Comparison of ENCODE assay signal across 8 cellular contexts in genomic region chr10:97759157-97759980, GRCh38. TPM values are rescaled to one million over a fixed set of nuclear protein-coding genes. Genes with fewer than 3 reads are reported as not detected.
A peak's percentile ranks its signal among the peaks of the same experiment; 100 is the strongest.
DNase-seq lines count a peak whose midpoint lies in the region; ATAC-seq, FAIRE-seq and TF ChIP-seq lines count a peak whose summit lies in the region.

No MANE protein-coding gene starts in this region.

- H3F3A ChIP-seq in neural cell (ENCODE audit: insufficient read depth, low read length, poor library complexity, severe bottlenecking), result no peaks in the 10 kb centered on the region

- no peak overlapping the region for H3K4me3 ChIP-seq in CD4-positive, alpha-beta memory T cell (ENCODE audit: low read length in 2 of 2)
- no peak overlapping the region for H3K4me3 ChIP-seq in fibroblast of mammary gland (ENCODE audit: control insufficient read depth, low read depth, low read length)
- no peak overlapping the region for H3K4me3 ChIP-seq in neural cell (ENCODE audit: low read length)

- H3K9me2 ChIP-seq in neural cell (ENCODE audit: insufficient read depth, low read length), result no peaks in the 10 kb centered on the region

- H3K27ac Mint-ChIP-seq in CD4-positive, alpha-beta memory T cell, result no peak overlapping the region

- FAIRE-seq in urothelium cell line (lab: Jason Lieb, UNC), result peak; percentile 55

- H3K79me2 ChIP-seq in neural cell (replicated peaks; ENCODE audit: insufficient read depth, low read length), result no peaks in the 10 kb centered on the region

- intact Hi-C loops in CD4-positive, alpha-beta memory T cell (cut with micrococcal nuclease), result loop anchor here (1.0 kb wide), 1 partner anchor 110 kb away; no protein-coding TSS in a partner anchor

- POLR2A ChIA-PET in CD4-positive, alpha-beta memory T cell (lab: Charles Lee; ENCODE audit: partially characterized antibody), result no interaction called here

- H3K4me1 ChIP-seq in CD4-positive, alpha-beta memory T cell (ENCODE audit: insufficient read depth, low read length), result no peaks in the 10 kb centered on the region

- no peaks in the 10 kb centered on the region for H3K27me3 ChIP-seq in CD4-positive, alpha-beta memory T cell (ENCODE audit: insufficient read depth, low read length)
- no peaks in the 10 kb centered on the region for H3K27me3 ChIP-seq in neural cell (ENCODE audit: insufficient read depth, low read depth, low read length)

- H3K4me2 ChIP-seq in neural cell (ENCODE audit: low read length), result no peak overlapping the region

- no peaks in the 10 kb centered on the region for H3K9me3 Mint-ChIP-seq in CD4-positive, alpha-beta memory T cell

- peak; percentile 86 for TF ChIP-seq CTCF in fibroblast of mammary gland (conservative IDR thresholded peaks at IDR 0.05; ENCODE audit: control insufficient read depth, insufficient read depth, low read depth, low read length)
- TF ChIP-seq CTCF in neural cell (IDR thresholded peaks at IDR 0.05; ENCODE audit: poor library complexity, severe bottlenecking), result peak; percentile 78

- no peak overlapping the region for H3K27ac ChIP-seq in CD4-positive, alpha-beta memory T cell (ENCODE audit: low read depth, low read length)
- no peak overlapping the region for H3K27ac ChIP-seq in neural cell (ENCODE audit: low read length)

- peak in 4 of 5 donors; percentile 18 to 37 (median 28) for DNase-seq in CD4-positive, alpha-beta memory T cell
- DNase-seq in HCEC 1CT (peak; percentile 49), NCI-H748 treated with DMSO at 0.1 percent for 48 hours (lab: John Stamatoyannopoulos, UW) (peak; percentile 33), activated T-cell treated with anti-CD3 and anti-CD28 coated beads for 4 hours (peak; percentile 21), fibroblast of mammary gland (ENCODE audit: low read depth) (peak; percentile 61), urothelium cell line (ENCODE audit: low spot score) (peak; percentile 76)

- no peaks in the 10 kb centered on the region for H3K27me3 Mint-ChIP-seq in CD4-positive, alpha-beta memory T cell

- no peak overlapping the region for H2AFZ ChIP-seq in neural cell (ENCODE audit: low read depth, low read length)

- no peaks in the 10 kb centered on the region for H4K20me1 ChIP-seq in neural cell (ENCODE audit: insufficient read depth)

- H3K36me3 Mint-ChIP-seq in CD4-positive, alpha-beta memory T cell, result peaks cover 43 to 60% of the 10 kb centered on the region in 2 donors

- no peaks in the 10 kb centered on the region for H3K4me1 Mint-ChIP-seq in CD4-positive, alpha-beta memory T cell

- CTCF ChIA-PET in CD4-positive, alpha-beta memory T cell (lab: Charles Lee; ENCODE audit: partially characterized antibody), result interaction anchor here (0.7 to 4.5 kb wide), 6 partner anchors 10 to 118 kb away, joined by 3 to 17 read pairs (median 4); no protein-coding TSS in a partner anchor

- TF ChIP-seq RAD21 in neural cell (conservative IDR thresholded peaks at IDR 0.05), result peak; percentile 78

- H3K36me3 ChIP-seq in CD4-positive, alpha-beta memory T cell (ENCODE audit: insufficient read depth, low read length), result peaks cover 57% of the 10 kb centered on the region
- peaks cover 9% of the 10 kb centered on the region for H3K36me3 ChIP-seq in neural cell (ENCODE audit: insufficient read depth, low read length)

- no peak overlapping the region for H3K4me3 Mint-ChIP-seq in CD4-positive, alpha-beta memory T cell

- no peak overlapping the region for H3K9ac ChIP-seq in neural cell (ENCODE audit: low read length)

- H3K9me3 ChIP-seq in CD4-positive, alpha-beta memory T cell (ENCODE audit: control insufficient read depth in 1 of 2, low read length in 2 of 2), result no peaks in the 10 kb centered on the region
- H3K9me3 ChIP-seq in neural cell (ENCODE audit: low read length), result no peaks in the 10 kb centered on the region

- TF ChIP-seq EP300 in neural cell (conservative IDR thresholded peaks at IDR 0.05; ENCODE audit: poor library complexity, severe bottlenecking), result no peak

- no peak for ATAC-seq in GM18873 (IDR thresholded peaks at IDR 0.05; ENCODE audit: low FRiP score, unreplicated experiment)

TF ChIP-seq in neural cell, 6 proteins besides CTCF, POLR2A, EP300 and RAD21:
- TF ChIP-seq POLR2AphosphoS5 (IDR thresholded peaks at IDR 0.05) (no peak), TAF1 (IDR thresholded peaks at IDR 0.05; ENCODE audit: low read depth) (no peak), SMC3 (conservative IDR thresholded peaks at IDR 0.05; ENCODE audit: poor library complexity) (peak; percentile 78), EZH2 (IDR thresholded peaks at IDR 0.05; ENCODE audit: borderline replicate concordance, insufficient read depth, low read length, poor library complexity, severe bottlenecking) (no peak), REST (IDR thresholded peaks at IDR 0.05; ENCODE audit: borderline replicate concordance) (no peak), MXI1 (conservative IDR thresholded peaks at IDR 0.05; ENCODE audit: poor library complexity, severe bottlenecking) (no peak)
TF ChIP-seq in neural cell: peak in this region for 1.

RNA-seq across cellular contexts. Expression of gene SFRP5, which starts 12.4 kb away (rescaled TPM):
- total RNA-seq in CD4-positive, alpha-beta memory T cell, result not detected
- not detected for polyA plus RNA-seq in CD4-positive, alpha-beta memory T cell
- polyA plus RNA-seq in neural cell, result 0.92 and 1.2 TPM in 2 replicates
- polyA minus RNA-seq in neural cell, result 1.9 and 2.4 TPM in 2 replicates

RNA-seq across cellular contexts. Expression of gene ZFYVE27, which starts 22.4 kb away (rescaled TPM):
- total RNA-seq in CD4-positive, alpha-beta memory T cell, result 10 to 100 TPM; 59.5 to 64.5 TPM
- polyA plus RNA-seq in CD4-positive, alpha-beta memory T cell, result 10 to 100 TPM; 26.8 to 28.8 TPM
- 135 and 151 TPM in 2 replicates for polyA plus RNA-seq in neural cell
- polyA minus RNA-seq in neural cell, result 69.5 and 89.4 TPM in 2 replicates

RNA-seq across cellular contexts. Expression of gene MARVELD1, which starts 45.8 kb away (rescaled TPM):
- total RNA-seq in CD4-positive, alpha-beta memory T cell, result 1 to 10 TPM; 1.3 to 2.1 TPM
- under 1 TPM; 0.22 to 0.88 TPM for polyA plus RNA-seq in CD4-positive, alpha-beta memory T cell
- polyA plus RNA-seq in neural cell, result 2.3 and 2.4 TPM in 2 replicates
- polyA minus RNA-seq in neural cell, result 1.7 TPM in 2 replicates

Comparison
In these comparisons a context has a peak if more than half of its experiments do, and no peak if none do; other contexts are left out.
1. DNase-seq: peak in every context shown above with its lines; median percentile 76 in urothelium cell line; 61 in fibroblast of mammary gland; 49 in HCEC 1CT; 33 in NCI-H748 treated with DMSO at 0.1 percent for 48 hours; 28 in CD4-positive, alpha-beta memory T cell; 21 in activated T-cell treated with anti-CD3 and anti-CD28 coated beads for 4 hours.